Comparison of ENCODE assay signal across 9 cellular contexts in genomic region chr17:39199673-39199985, GRCh38. TPM values are rescaled to one million over a fixed set of nuclear protein-coding genes. Genes with fewer than 3 reads are reported as not detected.
DNase-seq lines count a peak whose midpoint lies in the region; ATAC-seq, FAIRE-seq and TF ChIP-seq lines count a peak whose summit lies in the region.
"Had no signal": no experiment of that assay in that cellular context is flagged by ENCODE, and none has a peak within 500 bp of the region (broad histone marks: within the 10 kb centered on the region; RNA-seq: fewer than 3 reads in every experiment).

No MANE protein-coding gene starts in this region.

- peaks cover 0 to 30% (median 21%) of the 10 kb centered on the region in 4 donors for H3K4me1 ChIP-seq in Peyer's patch

- peaks cover 0 to 35% (median 0%) of the 10 kb centered on the region in 3 donors for H3K36me3 ChIP-seq in Peyer's patch

- no peaks in the 10 kb centered on the region for H3K27me3 ChIP-seq in Peyer's patch

- CTCF ChIA-PET in activated CD4-positive, alpha-beta T cell treated with anti-CD3 and anti-CD28 coated beads for 36 hours (lab: Charles Lee) = interaction anchor here (0.6 to 4.2 kb wide), 18 partner anchors 10 to 970 kb away, joined by 3 to 22 read pairs (median 5); partner anchors contain the start of gene PLXDC1

- H3K9me3 Mint-ChIP-seq in activated CD4-positive, alpha-beta T cell treated with anti-CD3 and anti-CD28 coated beads for 36 hours (ENCODE audit: low read depth) = no peaks in the 10 kb centered on the region
- H3K9me3 Mint-ChIP-seq in progenitor cell of endocrine pancreas (ENCODE audit: low read depth) = no peaks in the 10 kb centered on the region

- H3K4me3 ChIP-seq in Peyer's patch (peak overlapping the region; percentile 62 to 92 (median 76)), fibroblast of mammary gland (ENCODE audit: control insufficient read depth, low read depth, low read length) (peak overlapping the region; percentile 99)

- H3K4me3 Mint-ChIP-seq in activated CD4-positive, alpha-beta T cell treated with anti-CD3 and anti-CD28 coated beads for 36 hours = peak overlapping the region; percentile 98
- peak overlapping the region; percentile 97 for H3K4me3 Mint-ChIP-seq in progenitor cell of endocrine pancreas (ENCODE audit: low read depth)

- no peak for FAIRE-seq in urothelium cell line (lab: Jason Lieb, UNC)
- FAIRE-seq: colon had no signal

- H3K36me3 Mint-ChIP-seq in activated CD4-positive, alpha-beta T cell treated with anti-CD3 and anti-CD28 coated beads for 36 hours (ENCODE audit: low read depth) = peaks cover 47% of the 10 kb centered on the region
- H3K36me3 Mint-ChIP-seq in progenitor cell of endocrine pancreas (ENCODE audit: insufficient read depth) = peaks cover 24% of the 10 kb centered on the region

- DNase-seq in activated CD4-positive, alpha-beta T cell treated with anti-CD3 and anti-CD28 coated beads for 36 hours = no peak
- DNase-seq in activated CD4-positive, alpha-beta T cell treated with anti-CD3 and anti-CD28 coated beads for 4 hours = no peak
- DNase-seq in Peyer's patch (no peak), fibroblast of mammary gland (ENCODE audit: low read depth) (no peak), progenitor cell of endocrine pancreas (ENCODE audit: low spot score, unreplicated experiment) (no peak), T1000 (lab: John Stamatoyannopoulos, UW) (no peak), urothelium cell line (ENCODE audit: low spot score) (no peak)

- peak; percentile 37 for ATAC-seq in activated CD4-positive, alpha-beta T cell treated with anti-CD3 and anti-CD28 coated beads for 36 hours
- ATAC-seq in HG02623 (IDR thresholded peaks at IDR 0.05; ENCODE audit: unreplicated experiment) = no peak

- H3K27ac Mint-ChIP-seq in activated CD4-positive, alpha-beta T cell treated with anti-CD3 and anti-CD28 coated beads for 36 hours = peak overlapping the region; percentile 100
- H3K27ac Mint-ChIP-seq in progenitor cell of endocrine pancreas = peak overlapping the region; percentile 100

- TF ChIP-seq CTCF in Peyer's patch (IDR thresholded peaks at IDR 0.05) (no peak), fibroblast of mammary gland (conservative IDR thresholded peaks at IDR 0.05; ENCODE audit: control insufficient read depth, insufficient read depth, low read depth, low read length) (no peak), progenitor cell of endocrine pancreas (IDR thresholded peaks at IDR 0.05; ENCODE audit: unreplicated experiment) (no peak)

- peak overlapping the region; percentile 92 to 98 (median 93) for H3K27ac ChIP-seq in Peyer's patch

- no peaks in the 10 kb centered on the region for H3K9me3 ChIP-seq in Peyer's patch

- no peaks in the 10 kb centered on the region for H3K27me3 Mint-ChIP-seq in activated CD4-positive, alpha-beta T cell treated with anti-CD3 and anti-CD28 coated beads for 36 hours
- H3K27me3 Mint-ChIP-seq in progenitor cell of endocrine pancreas = no peaks in the 10 kb centered on the region

- intact Hi-C loops in activated CD4-positive, alpha-beta T cell treated with anti-CD3 and anti-CD28 coated beads for 36 hours (cut with DNase I, micrococcal nuclease) = loop anchor here (2.0 to 5.0 kb wide), 3 partner anchors 35 to 327 kb away; partner anchors contain the start of genes LASP1 (in 1 of the 2) and PLXDC1 (in 1 of the 2)

- peaks cover 51% of the 10 kb centered on the region for H3K4me1 Mint-ChIP-seq in activated CD4-positive, alpha-beta T cell treated with anti-CD3 and anti-CD28 coated beads for 36 hours
- peaks cover 16% of the 10 kb centered on the region for H3K4me1 Mint-ChIP-seq in progenitor cell of endocrine pancreas (ENCODE audit: low read depth)

- TF ChIP-seq POLR2A in Peyer's patch (IDR thresholded peaks at IDR 0.05) = no peak

- POLR2A ChIA-PET in activated CD4-positive, alpha-beta T cell treated with anti-CD3 and anti-CD28 coated beads for 36 hours (lab: Charles Lee) = interaction anchor here (0.6 to 1.2 kb wide), 8 partner anchors 9 to 105 kb away, joined by 3 to 6 read pairs (median 4); no protein-coding TSS in a partner anchor

RNA-seq across cellular contexts. Expression of gene RPL19, which starts 0.5 kb away (rescaled TPM):
- total RNA-seq in activated CD4-positive, alpha-beta T cell treated with anti-CD3 and anti-CD28 coated beads for 36 hours = 1,000 to 10,000 TPM; 2,801 to 2,985 TPM
- total RNA-seq in Peyer's patch (1,000 to 10,000 TPM in 3 of 4 donors, 100 to 1,000 TPM in 1; 932 to 2,029 (median 1,420) TPM), progenitor cell of endocrine pancreas (1,229 and 1,297 TPM in 2 replicates)

RNA-seq across cellular contexts. Expression of gene CACNB1, which starts 2.2 kb away (rescaled TPM):
- 10 to 100 TPM; 11.8 to 12.3 TPM for total RNA-seq in activated CD4-positive, alpha-beta T cell treated with anti-CD3 and anti-CD28 coated beads for 36 hours
- 1 to 10 TPM; 2.5 to 5.0 (median 2.8) TPM for total RNA-seq in Peyer's patch
- 11.3 and 13.8 TPM in 2 replicates for total RNA-seq in progenitor cell of endocrine pancreas

RNA-seq across cellular contexts. Expression of gene STAC2, which starts 26.1 kb away (rescaled TPM):
- total RNA-seq in activated CD4-positive, alpha-beta T cell treated with anti-CD3 and anti-CD28 coated beads for 36 hours = not detected
- total RNA-seq in Peyer's patch (under 1 TPM in 2 of 4 donors, not detected in 2; 0.27 to 0.66 TPM), progenitor cell of endocrine pancreas (not detected in 2 replicates)

RNA-seq across cellular contexts. Expression of gene ARL5C, which starts 33.7 kb away (rescaled TPM):
- not detected for total RNA-seq in activated CD4-positive, alpha-beta T cell treated with anti-CD3 and anti-CD28 coated beads for 36 hours
- not detected for total RNA-seq in Peyer's patch
- not detected in 2 replicates for total RNA-seq in progenitor cell of endocrine pancreas

RNA-seq across cellular contexts. Expression of gene PLXDC1, which starts 48.2 kb away (rescaled TPM):
- 1 to 10 TPM; 1.2 to 2.4 TPM for total RNA-seq in activated CD4-positive, alpha-beta T cell treated with anti-CD3 and anti-CD28 coated beads for 36 hours
- total RNA-seq in Peyer's patch (10 to 100 TPM; 14.5 to 34.7 (median 18.2) TPM), progenitor cell of endocrine pancreas (2.3 and 3.7 TPM in 2 replicates)
